Comparison of ENCODE assay signal across 23 cellular contexts in the genomic region with DNA sequence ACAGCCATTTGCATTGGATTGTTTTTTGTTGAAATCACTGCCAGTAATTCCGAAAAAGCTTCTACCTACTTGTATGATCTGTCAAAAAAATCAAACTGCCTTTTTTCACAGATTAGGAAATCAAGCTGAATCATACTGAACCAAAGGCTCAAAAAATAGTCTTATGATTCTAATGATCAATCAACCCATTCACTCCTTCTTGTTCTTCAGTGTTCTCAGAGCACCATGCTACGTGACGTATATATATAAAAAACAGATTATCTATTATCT.
"Had no signal": no experiment of that assay in that cellular context is flagged by ENCODE, and none has a peak within 500 bp of the region (broad histone marks: within the 10 kb centered on the region; RNA-seq: fewer than 3 reads in every experiment).

No MANE protein-coding gene starts in this region.

- H3K27me3 Mint-ChIP-seq: dendritic cell treated with granulocyte-macrophage colony-stimulating factor and Interleukin-4, amounts not matched to agents 40 ng/mL and 50 ng/mL, for 4 days; naive thymus-derived CD4-positive, alpha-beta T cell had no signal

- FAIRE-seq: colon, keratinocyte, urothelium cell line had no signal

- H3K4me2 ChIP-seq: smooth muscle cell had no signal

- H3K36me3 ChIP-seq: esophagus squamous epithelium, gastroesophageal sphincter, left ventricle myocardium inferior, lower lobe of right lung, ovary, thoracic aorta had no signal

- H3K9me3 ChIP-seq: esophagus squamous epithelium, gastroesophageal sphincter, left ventricle myocardium inferior, lower lobe of right lung, ovary, thoracic aorta had no signal

- H3K4me3 ChIP-seq: esophagus squamous epithelium, gastroesophageal sphincter, left ventricle myocardium inferior, lower lobe of right lung, ovary, smooth muscle cell, thoracic aorta had no signal

- H3K4me1 Mint-ChIP-seq: immature natural killer cell; naive thymus-derived CD4-positive, alpha-beta T cell; stimulated activated effector memory CD8-positive, alpha-beta T cell treated with anti-CD3 and anti-CD28 coated beads, Interleukin-12 subunit alpha, Interleukin-12 subunit beta, amount 100 ng/mL, for 72 hours had no signal

- H3K4me1 ChIP-seq: gastroesophageal sphincter had no signal

- H3K4me3 Mint-ChIP-seq: dendritic cell treated with granulocyte-macrophage colony-stimulating factor and Interleukin-4, amounts not matched to agents 40 ng/mL and 50 ng/mL, for 4 days; immature natural killer cell; naive thymus-derived CD4-positive, alpha-beta T cell; neural crest cell; stimulated activated effector memory CD8-positive, alpha-beta T cell treated with anti-CD3 and anti-CD28 coated beads, Interleukin-12 subunit alpha, Interleukin-12 subunit beta, amount 100 ng/mL, for 72 hours had no signal

- H3K27me3 ChIP-seq: esophagus squamous epithelium, gastroesophageal sphincter, ovary had no signal

- H3K27ac Mint-ChIP-seq: dendritic cell treated with granulocyte-macrophage colony-stimulating factor and Interleukin-4, amounts not matched to agents 40 ng/mL and 50 ng/mL, for 4 days; immature natural killer cell; naive thymus-derived CD4-positive, alpha-beta T cell; stimulated activated effector memory CD8-positive, alpha-beta T cell treated with anti-CD3 and anti-CD28 coated beads, Interleukin-12 subunit alpha, Interleukin-12 subunit beta, amount 100 ng/mL, for 72 hours had no signal

- ATAC-seq: gastroesophageal sphincter; naive thymus-derived CD4-positive, alpha-beta T cell; right cardiac atrium; stimulated activated effector memory CD8-positive, alpha-beta T cell treated with anti-CD3 and anti-CD28 coated beads, Interleukin-12 subunit alpha, Interleukin-12 subunit beta, amount 100 ng/mL, for 72 hours; stimulated activated naive CD8-positive, alpha-beta T cell treated with anti-CD3 and anti-CD28 coated beads, Interleukin-15, Interleukin-2, amounts not matched to agents 100 U/mL and 50 U/mL, for 24 hours had no signal

- H3K36me3 Mint-ChIP-seq: immature natural killer cell; naive thymus-derived CD4-positive, alpha-beta T cell; stimulated activated effector memory CD8-positive, alpha-beta T cell treated with anti-CD3 and anti-CD28 coated beads, Interleukin-12 subunit alpha, Interleukin-12 subunit beta, amount 100 ng/mL, for 72 hours had no signal

- DNase-seq: esophagus squamous epithelium; foreskin fibroblast; immature natural killer cell; left cardiac atrium; left ventricle myocardium inferior; lower lobe of right lung; mesendoderm; naive thymus-derived CD4-positive, alpha-beta T cell; ovary; right cardiac atrium; stimulated activated CD4-positive, alpha-beta T cell treated with anti-CD3 and anti-CD28 coated beads, Interleukin-2, amount 100 ng/mL, for 48 hours; stimulated activated CD8-positive, alpha-beta memory T cell treated with anti-CD3 and anti-CD28 coated beads, Interleukin-4, amount 100 ng/mL, for 48 hours; stimulated activated naive CD8-positive, alpha-beta T cell treated with anti-CD3 and anti-CD28 coated beads, Interleukin-15, Interleukin-2, amounts not matched to agents 100 U/mL and 50 U/mL, for 24 hours; trophoblast cell had no signal

- H3K27ac ChIP-seq: esophagus squamous epithelium, gastroesophageal sphincter, left ventricle myocardium inferior, lower lobe of right lung, ovary, thoracic aorta had no signal

- H3K9me3 Mint-ChIP-seq: dendritic cell treated with granulocyte-macrophage colony-stimulating factor and Interleukin-4, amounts not matched to agents 40 ng/mL and 50 ng/mL, for 4 days; naive thymus-derived CD4-positive, alpha-beta T cell; neural crest cell; stimulated activated effector memory CD8-positive, alpha-beta T cell treated with anti-CD3 and anti-CD28 coated beads, Interleukin-12 subunit alpha, Interleukin-12 subunit beta, amount 100 ng/mL, for 72 hours had no signal
